Comparison of ENCODE assay signal across 27 cellular contexts in genomic region chr2:230557056-230557455, GRCh38.
"Had no signal": no experiment of that assay in that cellular context is flagged by ENCODE, and none has a peak within 500 bp of the region (broad histone marks: within the 10 kb centered on the region; RNA-seq: fewer than 3 reads in every experiment).

No MANE protein-coding gene starts in this region.

- ATAC-seq: heart right ventricle; left cardiac atrium; left ventricle myocardium superior; lower lobe of right lung; natural killer cell treated with Interleukin-12 subunit alpha and Interleukin-12 subunit beta and Interleukin-15 and Interleukin-18, amount 100 ng/mL, for 72 hours; pancreas; sciatic nerve; stimulated activated effector memory CD8-positive, alpha-beta T cell treated with anti-CD3 and anti-CD28 coated beads, Interleukin-12 subunit alpha, Interleukin-12 subunit beta, amount 100 ng/mL, for 72 hours; stimulated activated naive CD8-positive, alpha-beta T cell treated with anti-CD3 and anti-CD28 coated beads, Interleukin-15, Interleukin-2, amounts not matched to agents 100 U/mL and 50 U/mL, for 24 hours had no signal

- H3K9me3 ChIP-seq: esophagus squamous epithelium, neutrophil, pancreas, suprapubic skin, transverse colon, vagina had no signal

- H3K4me3 ChIP-seq: coronary artery, esophagus squamous epithelium, heart right ventricle, lower lobe of right lung, pancreas, smooth muscle cell, suprapubic skin, transverse colon, vagina had no signal

- H3K4me1 Mint-ChIP-seq: neural crest cell had no signal

- DNase-seq: dermis blood vessel endothelial cell; effector memory CD4-positive, alpha-beta T cell; esophagus squamous epithelium; foreskin melanocyte; glutamatergic neuron; heart right ventricle; hippocampal formation; left cardiac atrium; left ventricle myocardium superior; lower lobe of right lung; naive B cell; pancreas; stimulated activated CD4-positive, alpha-beta T cell treated with anti-CD3 and anti-CD28 coated beads, Interleukin-12 subunit alpha, Interleukin-12 subunit beta, amount 100 ng/mL, for 4 hours; stimulated activated CD4-positive, alpha-beta T cell treated with anti-CD3 and anti-CD28 coated beads, Interleukin-1b, Interleukin-23, amount 100 ng/mL, for 48 hours; stimulated activated CD4-positive, alpha-beta T cell treated with anti-CD3 and anti-CD28 coated beads, Interleukin-4, amount 100 ng/mL, for 24 hours; stimulated activated naive CD8-positive, alpha-beta T cell treated with anti-CD3 and anti-CD28 coated beads, Interleukin-15, Interleukin-2, amounts not matched to agents 100 U/mL and 50 U/mL, for 24 hours; transverse colon had no signal

- H3K27me3 Mint-ChIP-seq: memory B cell, naive B cell had no signal

- H3K4me2 ChIP-seq: smooth muscle cell had no signal

- H3K27ac ChIP-seq: coronary artery, esophagus squamous epithelium, heart right ventricle, lower lobe of right lung, neutrophil, pancreas, suprapubic skin, transverse colon, vagina had no signal

- H3K4me1 ChIP-seq: esophagus squamous epithelium, heart right ventricle, lower lobe of right lung, pancreas, suprapubic skin, vagina had no signal

- H3K4me3 Mint-ChIP-seq: memory B cell; naive B cell; natural killer cell treated with Interleukin-12 subunit alpha and Interleukin-12 subunit beta and Interleukin-15 and Interleukin-18, amount 100 ng/mL, for 72 hours; neural crest cell; stimulated activated effector memory CD8-positive, alpha-beta T cell treated with anti-CD3 and anti-CD28 coated beads, Interleukin-12 subunit alpha, Interleukin-12 subunit beta, amount 100 ng/mL, for 72 hours had no signal

- H3K27me3 ChIP-seq: esophagus squamous epithelium, neutrophil, pancreas, suprapubic skin, transverse colon, vagina had no signal

- H3K27ac Mint-ChIP-seq: memory B cell; natural killer cell treated with Interleukin-12 subunit alpha and Interleukin-12 subunit beta and Interleukin-15 and Interleukin-18, amount 100 ng/mL, for 72 hours; stimulated activated effector memory CD8-positive, alpha-beta T cell treated with anti-CD3 and anti-CD28 coated beads, Interleukin-12 subunit alpha, Interleukin-12 subunit beta, amount 100 ng/mL, for 72 hours had no signal

- H3K36me3 ChIP-seq: esophagus squamous epithelium, heart right ventricle, lower lobe of right lung, neutrophil, pancreas, suprapubic skin, transverse colon, vagina had no signal

- H3K9me3 Mint-ChIP-seq: natural killer cell treated with Interleukin-12 subunit alpha and Interleukin-12 subunit beta and Interleukin-15 and Interleukin-18, amount 100 ng/mL, for 72 hours had no signal
